In genomic region chr9:93134740-93135444, GRCh38 we compare ENCODE assay signal across 8 cellular contexts. TPM values are rescaled to one million over a fixed set of nuclear protein-coding genes. Genes with fewer than 3 reads are reported as not detected.
DNase-seq lines count a peak whose midpoint lies in the region; ATAC-seq lines count a peak whose summit lies in the region.

No MANE protein-coding gene starts in this region.

- intact Hi-C loops in activated T-helper 2 cell treated with anti-CD3 and anti-CD28 coated beads, Interferon-gamma antibody, Interleukin-2, Interleukin-4, amounts not matched to agents 10 μg/mL and 5 μg/mL and 100 μg/mL, durations not matched to agents 14 hours and 24 hours and 36 hours (cut with micrococcal nuclease) = loop anchor here (1.0 to 5.0 kb wide), 5 partner anchors 11 to 73 kb away; partner anchors contain the start of gene CARD19

- H3K27ac ChIP-seq in stomach smooth muscle (ENCODE audit: low read length) = peak overlapping the region; percentile 98

- peak overlapping the region; percentile 78 to 89 for H3K9ac ChIP-seq in stomach smooth muscle (ENCODE audit: low read length in 2 of 2)

- H3K36me3 ChIP-seq in stomach smooth muscle (ENCODE audit: control insufficient read depth in 2 of 2, insufficient read depth in 2 of 2, low read length in 2 of 2) = no peaks in the 10 kb centered on the region

- ATAC-seq in GM18861 (IDR thresholded peaks at IDR 0.05; ENCODE audit: unreplicated experiment) = no peak

- peak; percentile 47 for DNase-seq in NCI-H748 (lab: John Stamatoyannopoulos, UW; ENCODE audit: unreplicated experiment)
- DNase-seq in NCI-H748 treated with DMSO at 0.1 percent for 48 hours (lab: John Stamatoyannopoulos, UW) = no peak
- DNase-seq in activated T-helper 2 cell treated with anti-CD3 and anti-CD28 coated beads, Interferon-gamma antibody, Interleukin-2, Interleukin-4, amounts not matched to agents 10 μg/mL and 5 μg/mL and 100 μg/mL, durations not matched to agents 14 hours and 24 hours and 36 hours (ENCODE audit: low spot score) = no peak
- DNase-seq in SHP77 treated with DMSO at 0.1 percent for 48 hours (lab: John Stamatoyannopoulos, UW) = no peak
- DNase-seq in NCI-H2227 treated with DMSO at 0.1 percent for 48 hours (lab: John Stamatoyannopoulos, UW) = no peak

- peaks cover 31% of the 10 kb centered on the region for H3K36me3 Mint-ChIP-seq in activated T-helper 2 cell treated with anti-CD3 and anti-CD28 coated beads, Interferon-gamma antibody, Interleukin-2, Interleukin-4, amounts not matched to agents 10 μg/mL and 5 μg/mL and 100 μg/mL, durations not matched to agents 14 hours and 24 hours and 36 hours (ENCODE audit: low read depth)

- no peaks in the 10 kb centered on the region for H3K27me3 ChIP-seq in stomach smooth muscle (ENCODE audit: control insufficient read depth in 1 of 2, insufficient read depth in 2 of 2, low read length in 2 of 2)

- peak overlapping the region; percentile 94 for H3K27ac Mint-ChIP-seq in activated T-helper 2 cell treated with anti-CD3 and anti-CD28 coated beads, Interferon-gamma antibody, Interleukin-2, Interleukin-4, amounts not matched to agents 10 μg/mL and 5 μg/mL and 100 μg/mL, durations not matched to agents 14 hours and 24 hours and 36 hours

- no peaks in the 10 kb centered on the region for H3K9me3 ChIP-seq in iPS-18c (ENCODE audit: control insufficient read depth, insufficient read depth, low read length)
- H3K9me3 ChIP-seq in stomach smooth muscle (ENCODE audit: control insufficient read depth in 2 of 2, low read length in 2 of 2) = no peaks in the 10 kb centered on the region

- H3K4me3 Mint-ChIP-seq in activated T-helper 2 cell treated with anti-CD3 and anti-CD28 coated beads, Interferon-gamma antibody, Interleukin-2, Interleukin-4, amounts not matched to agents 10 μg/mL and 5 μg/mL and 100 μg/mL, durations not matched to agents 14 hours and 24 hours and 36 hours (ENCODE audit: low read depth) = peak overlapping the region; percentile 79

- peaks cover 3% of the 10 kb centered on the region for H3K9me3 Mint-ChIP-seq in activated T-helper 2 cell treated with anti-CD3 and anti-CD28 coated beads, Interferon-gamma antibody, Interleukin-2, Interleukin-4, amounts not matched to agents 10 μg/mL and 5 μg/mL and 100 μg/mL, durations not matched to agents 14 hours and 24 hours and 36 hours

- H3K4me3 ChIP-seq in iPS-18c (ENCODE audit: insufficient read depth, low read depth, low read length) = peak overlapping the region; percentile 77
- H3K4me3 ChIP-seq in stomach smooth muscle (ENCODE audit: low read length in 2 of 2) = peak overlapping the region; percentile 83 to 86

- H3K4me1 Mint-ChIP-seq in activated T-helper 2 cell treated with anti-CD3 and anti-CD28 coated beads, Interferon-gamma antibody, Interleukin-2, Interleukin-4, amounts not matched to agents 10 μg/mL and 5 μg/mL and 100 μg/mL, durations not matched to agents 14 hours and 24 hours and 36 hours (ENCODE audit: low read depth) = peaks cover 43% of the 10 kb centered on the region

- no peaks in the 10 kb centered on the region for H3K27me3 Mint-ChIP-seq in activated T-helper 2 cell treated with anti-CD3 and anti-CD28 coated beads, Interferon-gamma antibody, Interleukin-2, Interleukin-4, amounts not matched to agents 10 μg/mL and 5 μg/mL and 100 μg/mL, durations not matched to agents 14 hours and 24 hours and 36 hours (ENCODE audit: low read depth)

- peaks cover 56% of the 10 kb centered on the region for H3K4me1 ChIP-seq in stomach smooth muscle (ENCODE audit: control insufficient read depth, insufficient read depth, low read length)

RNA-seq across cellular contexts. Expression of gene NINJ1, which starts 0.8 kb away (rescaled TPM):
- total RNA-seq in activated T-helper 2 cell treated with anti-CD3 and anti-CD28 coated beads, Interferon-gamma antibody, Interleukin-2, Interleukin-4, amounts not matched to agents 10 μg/mL and 5 μg/mL and 100 μg/mL, durations not matched to agents 14 hours and 24 hours and 36 hours = 113 and 114 TPM in 2 replicates

RNA-seq across cellular contexts. Expression of gene CARD19, which starts 38.9 kb away (rescaled TPM):
- 52.6 and 57.2 TPM in 2 replicates for total RNA-seq in activated T-helper 2 cell treated with anti-CD3 and anti-CD28 coated beads, Interferon-gamma antibody, Interleukin-2, Interleukin-4, amounts not matched to agents 10 μg/mL and 5 μg/mL and 100 μg/mL, durations not matched to agents 14 hours and 24 hours and 36 hours

RNA-seq across cellular contexts. Expression of gene WNK2, which starts 49.0 kb away (rescaled TPM):
- 1.2 and 1.6 TPM in 2 replicates for total RNA-seq in activated T-helper 2 cell treated with anti-CD3 and anti-CD28 coated beads, Interferon-gamma antibody, Interleukin-2, Interleukin-4, amounts not matched to agents 10 μg/mL and 5 μg/mL and 100 μg/mL, durations not matched to agents 14 hours and 24 hours and 36 hours
